Comparison of ENCODE assay signal across 1 cellular context in the genomic region with DNA sequence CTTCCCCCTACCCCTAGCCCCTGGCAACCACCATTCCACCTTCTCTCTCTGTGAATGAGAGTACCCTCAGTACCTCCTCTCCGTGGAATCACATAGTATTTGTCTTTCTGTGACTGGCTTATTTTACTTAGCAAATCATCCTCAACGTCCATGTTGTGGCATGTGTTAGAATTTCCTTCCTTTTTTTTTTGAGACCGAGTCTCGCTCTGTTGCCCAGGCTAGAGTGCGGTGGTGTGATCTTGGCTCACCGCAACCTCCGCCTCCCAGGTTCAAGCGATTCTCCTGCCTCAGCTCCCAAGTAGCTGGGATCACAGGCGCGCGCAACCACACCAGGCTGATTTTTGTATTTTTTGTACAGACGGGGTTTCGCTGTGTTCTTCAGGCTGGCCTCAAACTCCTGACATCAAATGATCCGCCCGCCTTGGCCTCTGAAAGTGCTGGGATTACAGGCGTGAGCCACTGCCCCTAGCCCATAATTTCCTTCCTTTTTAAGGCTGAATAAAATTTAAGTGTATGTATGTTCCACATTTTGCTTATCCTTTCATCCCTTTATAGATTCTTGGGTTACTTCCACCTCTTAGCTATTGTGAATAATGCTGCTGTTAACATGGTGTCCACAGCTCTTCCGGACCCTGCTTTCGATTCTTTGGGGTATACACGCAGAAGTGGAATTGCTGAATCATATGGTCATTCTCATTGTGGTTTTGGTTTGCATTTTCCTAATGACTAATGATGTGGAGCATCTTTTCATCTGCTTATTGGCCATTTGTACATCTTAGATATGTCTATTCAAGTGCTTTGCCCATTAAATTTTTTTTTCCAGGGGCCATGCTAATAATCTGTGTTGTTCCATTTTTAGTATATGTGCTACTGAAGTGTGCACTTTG.
TF ChIP-seq lines count a peak whose summit lies in the region.

No MANE protein-coding gene starts in this region.

TF ChIP-seq in GM12878, 131 proteins besides CTCF, POLR2A, EP300 and RAD21 (continued from another document and continues in another):
- TF ChIP-seq ETV6 (conservative IDR thresholded peaks at IDR 0.05 in 1 of 2, IDR thresholded peaks at IDR 0.05 in 1 of 2; ENCODE audit: borderline replicate concordance in 1 of 2, low read depth in 1 of 2) (peak in 1 of 2 experiments; percentile 92; a peak in 1 of 4 replicates), RB1 (IDR thresholded peaks at IDR 0.05; ENCODE audit: borderline replicate concordance) (no peak), BCL11A (IDR thresholded peaks at IDR 0.05; ENCODE audit: low read depth, low read length) (peak; percentile 93), GATAD2B (conservative IDR thresholded peaks at IDR 0.05; ENCODE audit: low read depth) (peak; percentile 57), PML (IDR thresholded peaks at IDR 0.05; ENCODE audit: low read length) (no peak), NFXL1 (IDR thresholded peaks at IDR 0.05; ENCODE audit: borderline replicate concordance) (no peak), REST (IDR thresholded peaks at IDR 0.05; ENCODE audit: low read depth, low read length) (no peak), NFIC (IDR thresholded peaks at IDR 0.05; ENCODE audit: low read depth, low read length) (peak; percentile 90), E2F4 (IDR thresholded peaks at IDR 0.05; ENCODE audit: low read depth, low read length) (no peak), BRCA1 (IDR thresholded peaks at IDR 0.05; ENCODE audit: low read depth, low read length) (no peak), ZNF207 (IDR thresholded peaks at IDR 0.05; ENCODE audit: borderline replicate concordance) (no peak), ZNF384 (IDR thresholded peaks at IDR 0.05; ENCODE audit: borderline replicate concordance, low read depth, low read length) (no peak), SUZ12 (IDR thresholded peaks at IDR 0.05; ENCODE audit: unreplicated experiment) (no peak), RUNX3 (IDR thresholded peaks at IDR 0.05; ENCODE audit: low read length) (peak; percentile 99), POLR2AphosphoS5 (IDR thresholded peaks at IDR 0.05; ENCODE audit: low read length) (peak; percentile 37; the same call in 1 of the 2 replicates), NR2C2 (IDR thresholded peaks at IDR 0.05; ENCODE audit: borderline replicate concordance, control insufficient read depth, insufficient read length, low read depth) (no peak), RBBP5 (conservative IDR thresholded peaks at IDR 0.05) (no peak), POU2F2 (IDR thresholded peaks at IDR 0.05; ENCODE audit: borderline replicate concordance, low read depth, low read length) (peak; percentile 82; the same call in 1 of the 3 replicates), IRF4 (IDR thresholded peaks at IDR 0.05; ENCODE audit: low read depth, low read length) (peak; percentile 93), PAX5 (IDR thresholded peaks at IDR 0.05; ENCODE audit: borderline replicate concordance, low read depth, low read length) (peak; percentile 58; the same call in 1 of the 2 replicates), CBFB (IDR thresholded peaks at IDR 0.05; ENCODE audit: low read depth) (peak; percentile 85), NKRF (conservative IDR thresholded peaks at IDR 0.05) (no peak), NBN (IDR thresholded peaks at IDR 0.05) (peak; percentile 62; the same call in 1 of the 2 replicates), CREM (IDR thresholded peaks at IDR 0.05; ENCODE audit: low read depth) (peak; percentile 51; the same call in 1 of the 2 replicates), ZBTB33 (IDR thresholded peaks at IDR 0.05) (no peak), MYB (IDR thresholded peaks at IDR 0.05; ENCODE audit: borderline replicate concordance, low read depth, low read length) (no peak), JUNB (IDR thresholded peaks at IDR 0.05) (peak; percentile 94), IKZF1 (conservative IDR thresholded peaks at IDR 0.05) (peak; percentile 75), CHD2 (IDR thresholded peaks at IDR 0.05; ENCODE audit: borderline replicate concordance, low read depth, low read length) (no peak), ZBED1 (IDR thresholded peaks at IDR 0.05; ENCODE audit: borderline replicate concordance) (0 out of 2 replicates have a peak, but pooled peaks have one; percentile 44), EED (IDR thresholded peaks at IDR 0.05; ENCODE audit: low read depth) (peak; percentile 84), ELK1 (IDR thresholded peaks at IDR 0.05; ENCODE audit: low read depth, low read length) (no peak), KLF5 (IDR thresholded peaks at IDR 0.05; ENCODE audit: partially characterized antibody) (no peak), SUPT20H (IDR thresholded peaks at IDR 0.05; ENCODE audit: borderline replicate concordance, control insufficient read depth, low read depth, low read length) (no peak), SP1 (IDR thresholded peaks at IDR 0.05; ENCODE audit: low read depth, low read length) (peak; percentile 20)
- TF ChIP-seq, protein P1, sequence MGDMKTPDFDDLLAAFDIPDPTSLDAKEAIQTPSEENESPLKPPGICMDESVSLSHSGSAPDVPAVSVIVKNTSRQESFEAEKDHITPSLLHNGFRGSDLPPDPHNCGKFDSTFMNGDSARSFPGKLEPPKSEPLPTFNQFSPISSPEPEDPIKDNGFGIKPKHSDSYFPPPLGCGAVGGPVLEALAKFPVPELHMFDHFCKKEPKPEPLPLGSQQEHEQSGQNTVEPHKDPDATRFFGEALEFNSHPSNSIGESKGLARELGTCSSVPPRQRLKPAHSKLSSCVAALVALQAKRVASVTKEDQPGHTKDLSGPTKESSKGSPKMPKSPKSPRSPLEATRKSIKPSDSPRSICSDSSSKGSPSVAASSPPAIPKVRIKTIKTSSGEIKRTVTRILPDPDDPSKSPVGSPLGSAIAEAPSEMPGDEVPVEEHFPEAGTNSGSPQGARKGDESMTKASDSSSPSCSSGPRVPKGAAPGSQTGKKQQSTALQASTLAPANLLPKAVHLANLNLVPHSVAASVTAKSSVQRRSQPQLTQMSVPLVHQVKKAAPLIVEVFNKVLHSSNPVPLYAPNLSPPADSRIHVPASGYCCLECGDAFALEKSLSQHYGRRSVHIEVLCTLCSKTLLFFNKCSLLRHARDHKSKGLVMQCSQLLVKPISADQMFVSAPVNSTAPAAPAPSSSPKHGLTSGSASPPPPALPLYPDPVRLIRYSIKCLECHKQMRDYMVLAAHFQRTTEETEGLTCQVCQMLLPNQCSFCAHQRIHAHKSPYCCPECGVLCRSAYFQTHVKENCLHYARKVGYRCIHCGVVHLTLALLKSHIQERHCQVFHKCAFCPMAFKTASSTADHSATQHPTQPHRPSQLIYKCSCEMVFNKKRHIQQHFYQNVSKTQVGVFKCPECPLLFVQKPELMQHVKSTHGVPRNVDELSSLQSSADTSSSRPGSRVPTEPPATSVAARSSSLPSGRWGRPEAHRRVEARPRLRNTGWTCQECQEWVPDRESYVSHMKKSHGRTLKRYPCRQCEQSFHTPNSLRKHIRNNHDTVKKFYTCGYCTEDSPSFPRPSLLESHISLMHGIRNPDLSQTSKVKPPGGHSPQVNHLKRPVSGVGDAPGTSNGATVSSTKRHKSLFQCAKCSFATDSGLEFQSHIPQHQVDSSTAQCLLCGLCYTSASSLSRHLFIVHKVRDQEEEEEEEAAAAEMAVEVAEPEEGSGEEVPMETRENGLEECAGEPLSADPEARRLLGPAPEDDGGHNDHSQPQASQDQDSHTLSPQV (IDR thresholded peaks at IDR 0.05): no peak
- TF ChIP-seq, protein P2, sequence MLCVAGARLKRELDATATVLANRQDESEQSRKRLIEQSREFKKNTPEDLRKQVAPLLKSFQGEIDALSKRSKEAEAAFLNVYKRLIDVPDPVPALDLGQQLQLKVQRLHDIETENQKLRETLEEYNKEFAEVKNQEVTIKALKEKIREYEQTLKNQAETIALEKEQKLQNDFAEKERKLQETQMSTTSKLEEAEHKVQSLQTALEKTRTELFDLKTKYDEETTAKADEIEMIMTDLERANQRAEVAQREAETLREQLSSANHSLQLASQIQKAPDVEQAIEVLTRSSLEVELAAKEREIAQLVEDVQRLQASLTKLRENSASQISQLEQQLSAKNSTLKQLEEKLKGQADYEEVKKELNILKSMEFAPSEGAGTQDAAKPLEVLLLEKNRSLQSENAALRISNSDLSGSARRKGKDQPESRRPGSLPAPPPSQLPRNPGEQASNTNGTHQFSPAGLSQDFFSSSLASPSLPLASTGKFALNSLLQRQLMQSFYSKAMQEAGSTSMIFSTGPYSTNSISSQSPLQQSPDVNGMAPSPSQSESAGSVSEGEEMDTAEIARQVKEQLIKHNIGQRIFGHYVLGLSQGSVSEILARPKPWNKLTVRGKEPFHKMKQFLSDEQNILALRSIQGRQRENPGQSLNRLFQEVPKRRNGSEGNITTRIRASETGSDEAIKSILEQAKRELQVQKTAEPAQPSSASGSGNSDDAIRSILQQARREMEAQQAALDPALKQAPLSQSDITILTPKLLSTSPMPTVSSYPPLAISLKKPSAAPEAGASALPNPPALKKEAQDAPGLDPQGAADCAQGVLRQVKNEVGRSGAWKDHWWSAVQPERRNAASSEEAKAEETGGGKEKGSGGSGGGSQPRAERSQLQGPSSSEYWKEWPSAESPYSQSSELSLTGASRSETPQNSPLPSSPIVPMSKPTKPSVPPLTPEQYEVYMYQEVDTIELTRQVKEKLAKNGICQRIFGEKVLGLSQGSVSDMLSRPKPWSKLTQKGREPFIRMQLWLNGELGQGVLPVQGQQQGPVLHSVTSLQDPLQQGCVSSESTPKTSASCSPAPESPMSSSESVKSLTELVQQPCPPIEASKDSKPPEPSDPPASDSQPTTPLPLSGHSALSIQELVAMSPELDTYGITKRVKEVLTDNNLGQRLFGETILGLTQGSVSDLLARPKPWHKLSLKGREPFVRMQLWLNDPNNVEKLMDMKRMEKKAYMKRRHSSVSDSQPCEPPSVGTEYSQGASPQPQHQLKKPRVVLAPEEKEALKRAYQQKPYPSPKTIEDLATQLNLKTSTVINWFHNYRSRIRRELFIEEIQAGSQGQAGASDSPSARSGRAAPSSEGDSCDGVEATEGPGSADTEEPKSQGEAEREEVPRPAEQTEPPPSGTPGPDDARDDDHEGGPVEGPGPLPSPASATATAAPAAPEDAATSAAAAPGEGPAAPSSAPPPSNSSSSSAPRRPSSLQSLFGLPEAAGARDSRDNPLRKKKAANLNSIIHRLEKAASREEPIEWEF (IDR thresholded peaks at IDR 0.05; ENCODE audit: insufficient replicate concordance, low read depth, low read length): no peak
